Comparison of ENCODE assay signal across 25 cellular contexts in genomic region chr7:70542750-70543376, GRCh38.
DNase-seq lines count a peak whose midpoint lies in the region; ATAC-seq and TF ChIP-seq lines count a peak whose summit lies in the region.
"Had no signal": no experiment of that assay in that cellular context is flagged by ENCODE, and none has a peak within 500 bp of the region (broad histone marks: within the 10 kb centered on the region; RNA-seq: fewer than 3 reads in every experiment).

No MANE protein-coding gene starts in this region.

- H3K36me3 Mint-ChIP-seq in naive B cell = peaks cover 5 to 13% of the 10 kb centered on the region in 2 donors

- no peaks in the 10 kb centered on the region for H3K27me3 ChIP-seq in heart right ventricle
- H3K27me3 ChIP-seq in right atrium auricular region = no peaks in the 10 kb centered on the region
- H3K27me3 ChIP-seq: adrenal gland, body of pancreas, dorsolateral prefrontal cortex, neural progenitor cell, sigmoid colon had no signal

- peak overlapping the region in 1 of 8 donors; percentile 20 for H3K4me3 Mint-ChIP-seq in naive B cell
- H3K4me3 Mint-ChIP-seq: activated CD4-positive, alpha-beta T cell treated with anti-CD3 and anti-CD28 coated beads, Interleukin-2, amount 10 ng/mL, durations not matched to agents 24 days and 14 days; activated T-cell treated with anti-CD3 and anti-CD28 coated beads, Interleukin-2, amount 50 U/mL, for 72 hours; H9; neural progenitor cell; T-helper 2 cell treated with Interferon-gamma antibody and Interleukin-4, amounts not matched to agents 5 μg/mL and 100 μg/mL, for 36 hours had no signal

- H3K9me3 ChIP-seq in heart right ventricle (peaks cover 0 to 10% (median 0%) of the 10 kb centered on the region in 11 donors), right atrium auricular region (no peaks in the 10 kb centered on the region)
- H3K9me3 ChIP-seq: adrenal gland, body of pancreas, sigmoid colon had no signal

- H3K9me3 Mint-ChIP-seq in naive B cell = no peaks in the 10 kb centered on the region
- H3K9me3 Mint-ChIP-seq: activated CD4-positive, alpha-beta T cell treated with anti-CD3 and anti-CD28 coated beads, Interleukin-2, amount 10 ng/mL, durations not matched to agents 24 days and 14 days; activated T-cell treated with anti-CD3 and anti-CD28 coated beads, Interleukin-2, amount 50 U/mL, for 72 hours had no signal

- DNase-seq in heart right ventricle = no peak
- DNase-seq in right atrium auricular region (ENCODE audit: low spot score) = no peak
- DNase-seq in RPMI8226 = peak; percentile 16
- no peak for DNase-seq in naive B cell
- DNase-seq in hepatic stellate cell (ENCODE audit: low spot score) = no peak
- DNase-seq: activated CD4-positive, alpha-beta T cell treated with anti-CD3 and anti-CD28 coated beads, Interleukin-2, amount 10 ng/mL, durations not matched to agents 24 days and 14 days; activated naive CD4-positive, alpha-beta T cell treated with Interleukin-2 at 50 U/mL for 16 hours; activated T-cell treated with anti-CD3 and anti-CD28 coated beads, Interleukin-2, amount 50 U/mL, for 72 hours; adrenal gland; body of pancreas; cerebellar nuclear complex; COR-L47; dorsolateral prefrontal cortex; H9; NCI-H1417 treated with DMSO at 0.1 percent for 48 hours; NCI-H2081 treated with DMSO at 0.1 percent for 48 hours; NCI-H446 treated with DMSO at 0.1 percent for 48 hours; sigmoid colon; stimulated activated naive CD8-positive, alpha-beta T cell treated with anti-CD3 and anti-CD28 coated beads, Interleukin-15, Interleukin-2, amounts not matched to agents 100 U/mL and 50 U/mL, for 24 hours; WERI-Rb-1 had no signal

- H3K4me1 Mint-ChIP-seq in naive B cell = peaks cover 21 to 33% (median 24%) of the 10 kb centered on the region in 3 donors
- H3K4me1 Mint-ChIP-seq: activated CD4-positive, alpha-beta T cell treated with anti-CD3 and anti-CD28 coated beads, Interleukin-2, amount 10 ng/mL, durations not matched to agents 24 days and 14 days had no signal

- no peak overlapping the region for H3K4me3 ChIP-seq in heart right ventricle
- no peak overlapping the region for H3K4me3 ChIP-seq in right atrium auricular region
- H3K4me3 ChIP-seq: adrenal gland, body of pancreas, dorsolateral prefrontal cortex, neural progenitor cell, sigmoid colon had no signal

- H3K4me1 ChIP-seq in heart right ventricle = peaks cover 0 to 12% (median 0%) of the 10 kb centered on the region in 9 donors
- peaks cover 0 to 10% of the 10 kb centered on the region in 2 donors for H3K4me1 ChIP-seq in right atrium auricular region
- H3K4me1 ChIP-seq: adrenal gland, body of pancreas, neural progenitor cell had no signal

- ATAC-seq in heart right ventricle = peak in 7 of 8 donors; percentile 33 to 86 (median 67)
- no peak for ATAC-seq in naive B cell (ENCODE audit: low read depth in 2 of 2)
- ATAC-seq in HG03280 (IDR thresholded peaks at IDR 0.05; ENCODE audit: unreplicated experiment) = no peak
- ATAC-seq in GM18868 (IDR thresholded peaks at IDR 0.05; ENCODE audit: unreplicated experiment) = no peak
- ATAC-seq in HG03469 (IDR thresholded peaks at IDR 0.05; ENCODE audit: unreplicated experiment) = no peak
- ATAC-seq: activated T-cell treated with anti-CD3 and anti-CD28 coated beads, Interleukin-2, amount 50 U/mL, for 72 hours; body of pancreas; stimulated activated naive CD8-positive, alpha-beta T cell treated with anti-CD3 and anti-CD28 coated beads, Interleukin-15, Interleukin-2, amounts not matched to agents 100 U/mL and 50 U/mL, for 24 hours had no signal

- no peaks in the 10 kb centered on the region for H3K27me3 Mint-ChIP-seq in naive B cell
- H3K27me3 Mint-ChIP-seq: activated CD4-positive, alpha-beta T cell treated with anti-CD3 and anti-CD28 coated beads, Interleukin-2, amount 10 ng/mL, durations not matched to agents 24 days and 14 days had no signal

- H3K27ac Mint-ChIP-seq in naive B cell = peak overlapping the region in 4 of 6 donors; percentile 11 to 70 (median 24)
- H3K27ac Mint-ChIP-seq: activated CD4-positive, alpha-beta T cell treated with anti-CD3 and anti-CD28 coated beads, Interleukin-2, amount 10 ng/mL, durations not matched to agents 24 days and 14 days; activated T-cell treated with anti-CD3 and anti-CD28 coated beads, Interleukin-2, amount 50 U/mL, for 72 hours; H9; neural progenitor cell; T-helper 2 cell treated with Interferon-gamma antibody and Interleukin-4, amounts not matched to agents 5 μg/mL and 100 μg/mL, for 36 hours had no signal

- TF ChIP-seq CTCF in heart right ventricle (IDR thresholded peaks at IDR 0.05) = no peak
- TF ChIP-seq CTCF in right atrium auricular region (IDR thresholded peaks at IDR 0.05) = no peak

- no peak overlapping the region for H3K27ac ChIP-seq in heart right ventricle
- peak overlapping the region in 1 of 2 donors; percentile 11 for H3K27ac ChIP-seq in right atrium auricular region
- H3K27ac ChIP-seq: adrenal gland, body of pancreas, dorsolateral prefrontal cortex, neural progenitor cell, sigmoid colon, WERI-Rb-1 had no signal

- no peaks in the 10 kb centered on the region for H3K36me3 ChIP-seq in heart right ventricle
- no peaks in the 10 kb centered on the region for H3K36me3 ChIP-seq in right atrium auricular region
- H3K36me3 ChIP-seq: adrenal gland, neural progenitor cell, sigmoid colon, WERI-Rb-1 had no signal

- WGBS in heart right ventricle, 2 donors = 87 to 94% methylated on average over 1 of the region's 1 CpG

- intact Hi-C loops in heart right ventricle (cut with DNase I) = no loop called here

Comparison
In these comparisons a context has a peak if more than half of its experiments do, and no peak if none do; other contexts are left out.
1. ATAC-seq: peak in heart right ventricle (7 of 8); none in naive B cell (0 of 2), HG03280 (single experiment), GM18868 (single experiment) and HG03469 (single experiment).